9 cellular contexts compared by ENCODE assay signal in the genomic region with DNA sequence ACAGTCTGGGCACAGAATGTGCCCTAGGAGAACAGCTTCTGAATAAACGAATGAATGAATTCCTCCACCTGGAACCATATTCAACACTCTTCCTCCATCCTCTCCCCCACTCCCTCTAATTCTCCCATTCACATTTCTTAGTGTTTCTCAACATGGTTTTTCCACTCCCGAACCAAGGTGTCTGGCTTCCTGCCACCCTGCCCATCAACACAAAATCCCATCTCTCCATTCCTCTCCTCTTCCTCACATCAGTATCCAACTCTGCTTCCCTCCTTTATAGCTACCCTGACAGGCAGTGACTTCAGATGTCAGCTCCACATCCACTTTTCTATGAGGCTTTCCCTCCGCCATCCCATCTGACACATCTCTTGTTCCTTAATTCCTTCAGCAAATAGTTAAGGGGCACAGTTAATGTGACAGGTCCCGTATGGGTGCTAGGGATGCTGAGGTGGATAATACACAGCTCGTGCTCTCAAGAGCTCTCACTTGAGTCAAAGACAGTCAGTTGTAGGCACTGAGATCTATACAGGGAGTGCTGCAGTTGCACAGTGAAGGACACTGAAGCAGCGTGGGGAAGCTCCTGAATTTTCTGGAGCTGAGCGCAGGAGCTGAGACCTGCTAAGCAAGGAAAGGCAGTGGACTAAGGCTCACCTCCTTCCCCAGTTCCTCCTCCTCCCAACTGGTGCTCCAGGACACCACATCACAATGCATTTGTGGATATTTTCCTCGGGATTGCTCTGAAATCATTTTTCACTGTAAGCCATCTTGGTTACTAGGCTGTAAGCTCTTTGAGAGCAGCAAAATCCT. TPM values are rescaled to one million over a fixed set of nuclear protein-coding genes. Genes with fewer than 3 reads are reported as not detected.
DNase-seq lines count a peak whose midpoint lies in the region; ATAC-seq and TF ChIP-seq lines count a peak whose summit lies in the region.
"Had no signal": no experiment of that assay in that cellular context is flagged by ENCODE, and none has a peak within 500 bp of the region (broad histone marks: within the 10 kb centered on the region; RNA-seq: fewer than 3 reads in every experiment).

No MANE protein-coding gene starts in this region.

- H3K4me1 ChIP-seq in Panc1 (ENCODE audit: control insufficient read depth, insufficient read depth, low read length) (peaks cover 56% of the 10 kb centered on the region), right cardiac atrium (ENCODE audit: control insufficient read depth, insufficient read depth, low read length) (peaks cover 22% of the 10 kb centered on the region), thyroid gland (peaks cover 55 to 71% of the 10 kb centered on the region in 2 donors)

- DNase-seq in Panc1 (ENCODE audit: low read depth, low spot score) (no peak), right cardiac atrium (no peak), thyroid gland (no peak), NCI-H128 (lab: John Stamatoyannopoulos, UW; ENCODE audit: unreplicated experiment) (no peak)
- DNase-seq: activated CD4-positive, alpha-beta T cell treated with anti-CD3 and anti-CD28 coated beads for 1 hour; foreskin keratinocyte had no signal

- no TSS peak for BruUV-seq in Panc1 (replicated peaks; lab: Mats Ljungman, UMichigan)

- intact Hi-C loops in Panc1 (cut with micrococcal nuclease; ENCODE audit: unreplicated experiment) (loop anchor here (5.0 kb wide), 1 partner anchor 33 kb away; no protein-coding TSS in a partner anchor), right cardiac atrium (cut with DNase I) (loop anchor here in 3 of 4 donors (5.0 to 10.0 kb wide), 2 partner anchors 43 to 46 kb away; a partner anchor contains a TSS), thyroid gland (cut with DNase I) (loop anchor here (5.0 kb wide), 2 partner anchors 43 to 198 kb away; a partner anchor contains a TSS)

- H3K36me3 ChIP-seq in Panc1 (ENCODE audit: control insufficient read depth, insufficient read depth, low read length) (peaks cover 4% of the 10 kb centered on the region), thyroid gland (peaks cover 0 to 4% of the 10 kb centered on the region in 2 donors)

- TF ChIP-seq POLR2A in thyroid gland (IDR thresholded peaks at IDR 0.05) = peak in 1 of 2 donors; percentile 35

- POLR2A ChIA-PET in Panc1 (lab: Charles Lee) = interaction anchor here (0.6 kb wide), 1 partner anchor 33 kb away, joined by 3 read pairs; no protein-coding TSS in a partner anchor

- H3K4me3 ChIP-seq in Panc1 (ENCODE audit: low read depth in 2 of 2, low read length in 2 of 2) (peak overlapping the region; percentile 71 to 94), right cardiac atrium (ENCODE audit: low read length) (peak overlapping the region; percentile 87), thyroid gland (replicated peaks in 1 of 3) (peak overlapping the region in 1 of 3 donors; percentile 95)

- TF ChIP-seq CTCF in Panc1 (IDR thresholded peaks at IDR 0.05) (no peak), thyroid gland (IDR thresholded peaks at IDR 0.05) (no peak)

- WGBS in right cardiac atrium = 23% methylated on average over 8 of the region's 8 CpGs
- WGBS in thyroid gland, 2 donors = 23 to 32% methylated on average over 8 of the region's 8 CpGs

- in situ Hi-C loops in Panc1 (cut with HindIII; ENCODE audit: low pct_unique_long_range_greater_than_20kb, low sequenced_read_pairs) = no loop called here

- ATAC-seq in Panc1 = no peak
- no peak for ATAC-seq in right cardiac atrium
- no peak for ATAC-seq in GM21723 (IDR thresholded peaks at IDR 0.05; ENCODE audit: unreplicated experiment)
- no peak for ATAC-seq in GM19023 (IDR thresholded peaks at IDR 0.05; ENCODE audit: unreplicated experiment)
- ATAC-seq: foreskin keratinocyte had no signal

- H3K9me3 ChIP-seq in Panc1 (ENCODE audit: control insufficient read depth, insufficient read depth, low read depth, low read length) (no peaks in the 10 kb centered on the region), right cardiac atrium (ENCODE audit: control insufficient read depth, low read length) (no peaks in the 10 kb centered on the region), thyroid gland (no peaks in the 10 kb centered on the region)

- CTCF ChIA-PET in Panc1 (lab: Charles Lee) = no interaction called here

- peak overlapping the region; percentile 99 for H3K27ac ChIP-seq in Panc1 (ENCODE audit: low read length)
- peak overlapping the region; percentile 71 for H3K27ac ChIP-seq in right cardiac atrium (ENCODE audit: low read length)
- H3K27ac ChIP-seq in thyroid gland = peak overlapping the region; percentile 98 to 100 (median 100)

- H3K27me3 ChIP-seq in Panc1 (ENCODE audit: control insufficient read depth, insufficient read depth, low read length) = no peaks in the 10 kb centered on the region
- no peaks in the 10 kb centered on the region for H3K27me3 ChIP-seq in right cardiac atrium (ENCODE audit: control insufficient read depth, insufficient read depth)
- no peaks in the 10 kb centered on the region for H3K27me3 ChIP-seq in thyroid gland
- H3K27me3 ChIP-seq: foreskin keratinocyte had no signal

RNA-seq across cellular contexts. Expression of a gene that starts 2.7 kb away (rescaled TPM):
- total RNA-seq in Panc1 (2021; ENCODE audit: unreplicated experiment) (108 TPM), right cardiac atrium (100 to 1,000 TPM in 1 of 4 donors, 10 to 100 TPM in 3; 65.6 to 103 (median 75.9) TPM), thyroid gland (100 to 1,000 TPM; 131 to 185 (median 150) TPM)
- polyA plus RNA-seq in Panc1 (2012; ENCODE audit: insufficient read length) = 115 TPM
- 41.3 TPM for polyA plus RNA-seq in right cardiac atrium

RNA-seq across cellular contexts. Expression of a gene that starts 28.7 kb away (rescaled TPM):
- 1.1 TPM for total RNA-seq in Panc1 (2021; ENCODE audit: unreplicated experiment)
- 1.8 TPM for polyA plus RNA-seq in Panc1 (2012; ENCODE audit: insufficient read length)
- under 1 TPM in 1 of 4 donors, not detected in 3; 0.64 TPM for total RNA-seq in right cardiac atrium
- polyA plus RNA-seq in right cardiac atrium = 1.5 TPM
- total RNA-seq in thyroid gland = 100 to 1,000 TPM in 1 of 4 donors, 10 to 100 TPM in 1, 1 to 10 TPM in 2; 4.0 to 325 (median 14.1) TPM
- total RNA-seq: LHCN-M2 had no signal

RNA-seq across cellular contexts. Expression of a gene that starts 36.2 kb away (rescaled TPM):
- total RNA-seq in Panc1 (2021; ENCODE audit: unreplicated experiment) (17.1 TPM), right cardiac atrium (under 1 TPM; 0.08 to 0.80 (median 0.50) TPM), thyroid gland (100 to 1,000 TPM; 229 to 449 (median 336) TPM)
- polyA plus RNA-seq in Panc1 (2012; ENCODE audit: insufficient read length) = 17.2 TPM
- polyA plus RNA-seq in right cardiac atrium = 0.23 TPM

RNA-seq across cellular contexts. Expression of a gene that starts 44.8 kb away (rescaled TPM):
- 3.1 TPM for total RNA-seq in Panc1 (2021; ENCODE audit: unreplicated experiment)
- 4.6 TPM for polyA plus RNA-seq in Panc1 (2012; ENCODE audit: insufficient read length)
- 10 to 100 TPM; 37.6 to 54.2 (median 40.3) TPM for total RNA-seq in right cardiac atrium
- 30.8 TPM for polyA plus RNA-seq in right cardiac atrium
- total RNA-seq in thyroid gland = 100 to 1,000 TPM; 152 to 215 (median 178) TPM

Comparison
In these comparisons a context has a peak if more than half of its experiments do, and no peak if none do; other contexts are left out.
1. RNA of a gene that starts 36.2 kb away (total RNA-seq): 229 to 449 TPM in thyroid gland; 17.1 TPM in Panc1 (single experiment) and 0.08 to 0.80 TPM in right cardiac atrium; every median in the first group is over 10 times any median in the second.
2. Peak in every context shown above with its lines, with median percentiles within 50 percentile points of each other: H3K27ac ChIP-seq.